32 cellular contexts compared by ENCODE assay signal in the genomic region with DNA sequence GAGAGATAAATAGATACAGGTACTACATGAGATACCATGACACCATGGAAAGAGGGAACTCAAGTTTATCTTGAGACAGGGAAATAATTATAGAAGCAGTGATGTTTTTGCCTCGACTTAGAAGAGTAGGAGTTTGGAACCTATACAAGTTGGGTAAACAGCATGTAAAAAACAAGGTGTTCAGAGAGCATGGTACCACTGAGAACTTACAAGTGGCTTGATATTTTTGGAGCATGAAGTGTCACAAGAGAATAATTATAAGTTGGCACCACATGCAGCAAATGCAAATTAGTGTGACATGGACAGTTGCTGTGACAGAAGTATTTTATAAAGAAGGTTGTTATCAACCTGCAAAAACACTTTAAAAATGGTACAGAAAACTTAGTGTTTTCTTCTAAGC.
"Had no signal": no experiment of that assay in that cellular context is flagged by ENCODE, and none has a peak within 500 bp of the region (broad histone marks: within the 10 kb centered on the region; RNA-seq: fewer than 3 reads in every experiment).

No MANE protein-coding gene starts in this region.

- H3K4me3 Mint-ChIP-seq: activated CD4-positive, alpha-beta memory T cell treated with anti-CD3 and anti-CD28 coated beads for 36 hours; activated CD4-positive, alpha-beta T cell treated with anti-CD3 and anti-CD28 coated beads for 36 hours; activated CD4-positive, alpha-beta T cell treated with anti-CD3 and anti-CD28 coated beads, Interleukin-2, amount 10 ng/mL, durations not matched to agents 24 days and 14 days; activated CD8-positive, alpha-beta memory T cell treated with anti-CD3 and anti-CD28 coated beads, Interleukin-2, amount 10 ng/mL, durations not matched to agents 7 days and 5 days; activated CD8-positive, alpha-beta T cell treated with anti-CD3 and anti-CD28 coated beads, Interleukin-2, amount 10 ng/mL, durations not matched to agents 7 days and 5 days; activated naive CD4-positive, alpha-beta T cell treated with anti-CD3 and anti-CD28 coated beads for 36 hours; activated naive CD4-positive, alpha-beta T cell treated with anti-CD3 and anti-CD28 coated beads, Interleukin-2, amount 50 U/mL, for 24 hours; activated naive CD8-positive, alpha-beta T cell treated with anti-CD3 and anti-CD28 coated beads for 36 hours; activated T-helper 1 cell treated with anti-CD3 and anti-CD28 coated beads, Interleukin-12 subunit alpha, Interleukin-12 subunit beta, Interleukin-2, Interleukin-4 antibody, amounts not matched to agents 30 ng/mL and 10 ng/mL and 1 ng/mL, durations not matched to agents 14 hours and 24 hours and 36 hours; brain; T-cell; T-helper 1 cell treated with Interleukin-12 subunit alpha and Interleukin-12 subunit beta and Interleukin-4 antibody, amounts not matched to agents 30 μg/mL and 1 μg/mL, for 36 hours had no signal

- DNase-seq: activated CD4-positive, alpha-beta memory T cell treated with anti-CD3 and anti-CD28 coated beads for 36 hours; activated CD4-positive, alpha-beta T cell treated with anti-CD3 and anti-CD28 coated beads for 36 hours; activated CD4-positive, alpha-beta T cell treated with anti-CD3 and anti-CD28 coated beads, Interleukin-2, amount 10 ng/mL, durations not matched to agents 24 days and 14 days; activated CD4-positive, CD25-positive, alpha-beta regulatory T cell; activated CD4-positive, CD25-positive, alpha-beta regulatory T cell treated with anti-CD3 and anti-CD28 coated beads, Interleukin-2, amount 50 U/mL, for 72 hours; activated CD8-positive, alpha-beta memory T cell treated with anti-CD3 and anti-CD28 coated beads, Interleukin-2, amount 10 ng/mL, durations not matched to agents 7 days and 5 days; activated CD8-positive, alpha-beta memory T cell treated with anti-CD3 and anti-CD28 coated beads, Interleukin-2, amount 50 U/mL, for 4 hours; activated CD8-positive, alpha-beta T cell treated with anti-CD3 and anti-CD28 coated beads, Interleukin-2, amount 10 ng/mL, durations not matched to agents 7 days and 5 days; activated effector memory CD4-positive, alpha-beta T cell treated with anti-CD3 and anti-CD28 coated beads, Interleukin-2, amount 50 U/mL, for 16 hours; activated naive CD4-positive, alpha-beta T cell treated with anti-CD3 and anti-CD28 coated beads for 36 hours; activated naive CD8-positive, alpha-beta T cell treated with anti-CD3 and anti-CD28 coated beads for 36 hours; activated T-cell treated with anti-CD3 and anti-CD28 coated beads, Interleukin-2, amount 50 U/mL, for 1 hour; activated T-cell treated with anti-CD3 and anti-CD28 coated beads, Interleukin-2, amount 50 U/mL, for 48 hours; central memory CD4-positive, alpha-beta T cell; cerebellar nuclear complex; colonic mucosa; effector CD8-positive, alpha-beta T cell; esophagus squamous epithelium; foreskin melanocyte; T-cell; T1000; WERI-Rb-1 had no signal

- H3K9me3 Mint-ChIP-seq: activated CD4-positive, alpha-beta memory T cell treated with anti-CD3 and anti-CD28 coated beads for 36 hours; activated CD4-positive, alpha-beta T cell treated with anti-CD3 and anti-CD28 coated beads, Interleukin-2, amount 10 ng/mL, durations not matched to agents 24 days and 14 days; activated naive CD4-positive, alpha-beta T cell treated with anti-CD3 and anti-CD28 coated beads for 36 hours; activated naive CD4-positive, alpha-beta T cell treated with anti-CD3 and anti-CD28 coated beads, Interleukin-2, amount 50 U/mL, for 24 hours; activated naive CD8-positive, alpha-beta T cell treated with anti-CD3 and anti-CD28 coated beads for 36 hours; activated T-helper 1 cell treated with anti-CD3 and anti-CD28 coated beads, Interleukin-12 subunit alpha, Interleukin-12 subunit beta, Interleukin-2, Interleukin-4 antibody, amounts not matched to agents 30 ng/mL and 10 ng/mL and 1 ng/mL, durations not matched to agents 14 hours and 24 hours and 36 hours; activated T-helper 2 cell treated with anti-CD3 and anti-CD28 coated beads, Interferon-gamma antibody, Interleukin-2, Interleukin-4, amounts not matched to agents 10 μg/mL and 5 μg/mL and 100 μg/mL, durations not matched to agents 14 hours and 24 hours and 36 hours; T-cell; T-helper 1 cell treated with Interleukin-12 subunit alpha and Interleukin-12 subunit beta and Interleukin-4 antibody, amounts not matched to agents 30 μg/mL and 1 μg/mL, for 36 hours had no signal

- H3K27me3 ChIP-seq: ascending aorta, breast epithelium, cardiac muscle cell, colonic mucosa, esophagus squamous epithelium, gastroesophageal sphincter had no signal

- H3K4me3 ChIP-seq: ascending aorta, breast epithelium, cardiac muscle cell, colonic mucosa, esophagus squamous epithelium, gastroesophageal sphincter had no signal

- H3K27ac Mint-ChIP-seq: activated CD4-positive, alpha-beta memory T cell treated with anti-CD3 and anti-CD28 coated beads for 36 hours; activated CD4-positive, alpha-beta T cell treated with anti-CD3 and anti-CD28 coated beads for 36 hours; activated CD4-positive, alpha-beta T cell treated with anti-CD3 and anti-CD28 coated beads, Interleukin-2, amount 10 ng/mL, durations not matched to agents 24 days and 14 days; activated CD8-positive, alpha-beta memory T cell treated with anti-CD3 and anti-CD28 coated beads, Interleukin-2, amount 10 ng/mL, durations not matched to agents 7 days and 5 days; activated CD8-positive, alpha-beta T cell treated with anti-CD3 and anti-CD28 coated beads, Interleukin-2, amount 10 ng/mL, durations not matched to agents 7 days and 5 days; activated naive CD4-positive, alpha-beta T cell treated with anti-CD3 and anti-CD28 coated beads for 36 hours; activated naive CD4-positive, alpha-beta T cell treated with anti-CD3 and anti-CD28 coated beads, Interleukin-2, amount 50 U/mL, for 24 hours; activated naive CD8-positive, alpha-beta T cell treated with anti-CD3 and anti-CD28 coated beads for 36 hours; activated T-helper 1 cell treated with anti-CD3 and anti-CD28 coated beads, Interleukin-12 subunit alpha, Interleukin-12 subunit beta, Interleukin-2, Interleukin-4 antibody, amounts not matched to agents 30 ng/mL and 10 ng/mL and 1 ng/mL, durations not matched to agents 14 hours and 24 hours and 36 hours; activated T-helper 2 cell treated with anti-CD3 and anti-CD28 coated beads, Interferon-gamma antibody, Interleukin-2, Interleukin-4, amounts not matched to agents 10 μg/mL and 5 μg/mL and 100 μg/mL, durations not matched to agents 14 hours and 24 hours and 36 hours; brain; T-cell; T-helper 1 cell treated with Interleukin-12 subunit alpha and Interleukin-12 subunit beta and Interleukin-4 antibody, amounts not matched to agents 30 μg/mL and 1 μg/mL, for 36 hours had no signal

- H3K36me3 ChIP-seq: ascending aorta, breast epithelium, cardiac muscle cell, colonic mucosa, esophagus squamous epithelium, gastroesophageal sphincter, WERI-Rb-1 had no signal

- H3K4me1 ChIP-seq: ascending aorta, breast epithelium, colonic mucosa, esophagus squamous epithelium had no signal

- H3K27ac ChIP-seq: ascending aorta, breast epithelium, cardiac muscle cell, colonic mucosa, epithelial cell of prostate, esophagus squamous epithelium, gastroesophageal sphincter, WERI-Rb-1 had no signal

- H3K27me3 Mint-ChIP-seq: activated CD4-positive, alpha-beta T cell treated with anti-CD3 and anti-CD28 coated beads for 36 hours; activated naive CD4-positive, alpha-beta T cell treated with anti-CD3 and anti-CD28 coated beads, Interleukin-2, amount 50 U/mL, for 24 hours; activated naive CD8-positive, alpha-beta T cell treated with anti-CD3 and anti-CD28 coated beads for 36 hours; brain; T-cell had no signal

- ATAC-seq: activated CD4-positive, alpha-beta T cell treated with anti-CD3 and anti-CD28 coated beads for 36 hours; activated CD8-positive, alpha-beta memory T cell treated with anti-CD3 and anti-CD28 coated beads, Interleukin-2, amount 10 ng/mL, durations not matched to agents 7 days and 5 days; activated CD8-positive, alpha-beta T cell treated with anti-CD3 and anti-CD28 coated beads, Interleukin-2, amount 10 ng/mL, durations not matched to agents 7 days and 5 days; gastroesophageal sphincter; T-cell had no signal

- H3K36me3 Mint-ChIP-seq: activated CD4-positive, alpha-beta memory T cell treated with anti-CD3 and anti-CD28 coated beads for 36 hours; activated CD8-positive, alpha-beta memory T cell treated with anti-CD3 and anti-CD28 coated beads, Interleukin-2, amount 10 ng/mL, durations not matched to agents 7 days and 5 days; activated naive CD4-positive, alpha-beta T cell treated with anti-CD3 and anti-CD28 coated beads, Interleukin-2, amount 50 U/mL, for 24 hours; activated naive CD8-positive, alpha-beta T cell treated with anti-CD3 and anti-CD28 coated beads for 36 hours; brain; T-cell had no signal

- H3K9me3 ChIP-seq: ascending aorta, breast epithelium, colonic mucosa, esophagus squamous epithelium, gastroesophageal sphincter had no signal
